Comparison of ENCODE assay signal across 28 cellular contexts in genomic region chr11:115999437-115999836, GRCh38.
"Had no signal": no experiment of that assay in that cellular context is flagged by ENCODE, and none has a peak within 500 bp of the region (broad histone marks: within the 10 kb centered on the region; RNA-seq: fewer than 3 reads in every experiment).

No MANE protein-coding gene starts in this region.

- H3K9ac ChIP-seq: neural progenitor cell, parathyroid adenoma had no signal

- H3K4me1 Mint-ChIP-seq: naive thymus-derived CD8-positive, alpha-beta T cell; neural progenitor cell; stimulated activated effector memory CD8-positive, alpha-beta T cell treated with anti-CD3 and anti-CD28 coated beads, Interleukin-12 subunit alpha, Interleukin-12 subunit beta, amount 100 ng/mL, for 72 hours had no signal

- H3K27ac Mint-ChIP-seq: naive thymus-derived CD8-positive, alpha-beta T cell; natural killer cell treated with Interleukin-12 subunit alpha and Interleukin-12 subunit beta and Interleukin-15 and Interleukin-18, amount 100 ng/mL, for 72 hours; neural progenitor cell; progenitor cell of endocrine pancreas; stimulated activated effector memory CD8-positive, alpha-beta T cell treated with anti-CD3 and anti-CD28 coated beads, Interleukin-12 subunit alpha, Interleukin-12 subunit beta, amount 100 ng/mL, for 72 hours; stimulated activated naive B cell treated with anti-CD40 and anti-IgM and Interleukin-4, amounts not matched to agents 10 μg/mL and 1 μg/mL and 100 μg/mL, for 72 hours; stimulated activated naive CD8-positive, alpha-beta T cell treated with anti-CD3 and anti-CD28 coated beads, Interleukin-15, Interleukin-2, amounts not matched to agents 100 ng/mL and 50 ng/mL, for 24 hours had no signal

- H3K27me3 ChIP-seq: ovary, right lobe of liver, sigmoid colon, stomach, thyroid gland, tibial nerve, upper lobe of left lung, uterus had no signal

- ATAC-seq: naive thymus-derived CD8-positive, alpha-beta T cell; natural killer cell treated with Interleukin-12 subunit alpha and Interleukin-12 subunit beta and Interleukin-15 and Interleukin-18, amount 100 ng/mL, for 72 hours; psoas muscle; right cardiac atrium; right lobe of liver; stimulated activated effector memory CD8-positive, alpha-beta T cell treated with anti-CD3 and anti-CD28 coated beads, Interleukin-12 subunit alpha, Interleukin-12 subunit beta, amount 100 ng/mL, for 72 hours; stimulated activated naive B cell treated with anti-CD40 and anti-IgM and Interleukin-4, amounts not matched to agents 10 μg/mL and 1 μg/mL and 100 μg/mL, for 72 hours had no signal

- H3K4me3 Mint-ChIP-seq: naive thymus-derived CD8-positive, alpha-beta T cell; natural killer cell treated with Interleukin-12 subunit alpha and Interleukin-12 subunit beta and Interleukin-15 and Interleukin-18, amount 100 ng/mL, for 72 hours; neural progenitor cell; stimulated activated effector memory CD8-positive, alpha-beta T cell treated with anti-CD3 and anti-CD28 coated beads, Interleukin-12 subunit alpha, Interleukin-12 subunit beta, amount 100 ng/mL, for 72 hours; stimulated activated naive B cell treated with anti-CD40 and anti-IgM and Interleukin-4, amounts not matched to agents 10 μg/mL and 1 μg/mL and 100 μg/mL, for 72 hours; stimulated activated naive CD8-positive, alpha-beta T cell treated with anti-CD3 and anti-CD28 coated beads, Interleukin-15, Interleukin-2, amounts not matched to agents 100 ng/mL and 50 ng/mL, for 24 hours had no signal

- H3K4me2 ChIP-seq: neural progenitor cell had no signal

- H3K36me3 Mint-ChIP-seq: naive thymus-derived CD8-positive, alpha-beta T cell; natural killer cell treated with Interleukin-12 subunit alpha and Interleukin-12 subunit beta and Interleukin-15 and Interleukin-18, amount 100 ng/mL, for 72 hours; neural progenitor cell; stimulated activated effector memory CD8-positive, alpha-beta T cell treated with anti-CD3 and anti-CD28 coated beads, Interleukin-12 subunit alpha, Interleukin-12 subunit beta, amount 100 ng/mL, for 72 hours; stimulated activated naive B cell treated with anti-CD40 and anti-IgM and Interleukin-4, amounts not matched to agents 10 μg/mL and 1 μg/mL and 100 μg/mL, for 72 hours had no signal

- H3K4me3 ChIP-seq: neural progenitor cell, ovary, psoas muscle, right lobe of liver, sigmoid colon, stomach, thoracic aorta, thyroid gland, tibial nerve, upper lobe of left lung, uterus had no signal

- H3K9me3 ChIP-seq: ovary, psoas muscle, right lobe of liver, stomach, thoracic aorta, thyroid gland, upper lobe of left lung, uterus had no signal

- H3K27ac ChIP-seq: neural progenitor cell, ovary, parathyroid adenoma, psoas muscle, right lobe of liver, sigmoid colon, stomach, thoracic aorta, thyroid gland, tibial nerve, upper lobe of left lung, uterus had no signal

- H3K4me1 ChIP-seq: neural progenitor cell, parathyroid adenoma, psoas muscle, right lobe of liver, sigmoid colon, stomach, thyroid gland, tibial nerve, uterus had no signal

- DNase-seq: naive thymus-derived CD8-positive, alpha-beta T cell; occipital lobe; ovary; posterior cingulate gyrus; psoas muscle; right cardiac atrium; right lobe of liver; sigmoid colon; small intestine; stimulated activated CD4-positive, alpha-beta T cell treated with anti-CD3 and anti-CD28 coated beads, Interleukin-15, amount 100 ng/mL, for 24 hours; stimulated activated CD4-positive, alpha-beta T cell treated with anti-CD3 and anti-CD28 coated beads, Interleukin-2, amount 100 ng/mL, for 24 hours; stimulated activated CD4-positive, alpha-beta T cell treated with anti-CD3 and anti-CD28 coated beads, Interleukin-2, amount 100 ng/mL, for 48 hours; stimulated activated CD4-positive, alpha-beta T cell treated with anti-CD3 and anti-CD28 coated beads, Interleukin-4, amount 100 ng/mL, for 24 hours; stimulated activated naive B cell treated with anti-CD40 and anti-IgM and Interleukin-4, amounts not matched to agents 10 μg/mL and 1 μg/mL and 100 μg/mL, for 72 hours; stimulated activated naive CD4-positive, alpha-beta T cell treated with Interleukin-2 at 50 U/mL for 16 hours; stomach; thyroid gland; trophoblast cell; upper lobe of left lung; uterus had no signal

- H3K36me3 ChIP-seq: neural progenitor cell, ovary, right lobe of liver, sigmoid colon, stomach, thoracic aorta, thyroid gland, tibial nerve, upper lobe of left lung, uterus had no signal

- H2AFZ ChIP-seq: neural progenitor cell, parathyroid adenoma had no signal

- H3K79me2 ChIP-seq: parathyroid adenoma had no signal
